ENCODE assay signal across 8 cellular contexts in genomic region chr10:15168781-15169554, GRCh38. TPM values are rescaled to one million over a fixed set of nuclear protein-coding genes. Genes with fewer than 3 reads are reported as not detected.
DNase-seq lines count a peak whose midpoint lies in the region; ATAC-seq, FAIRE-seq and TF ChIP-seq lines count a peak whose summit lies in the region.

No MANE protein-coding gene starts in this region.

- no peaks in the 10 kb centered on the region for H3K27me3 ChIP-seq in bronchial epithelial cell (ENCODE audit: control insufficient read depth, insufficient read depth, low read length)

- peak; percentile 19 for ATAC-seq in GM18520 (IDR thresholded peaks at IDR 0.05; ENCODE audit: unreplicated experiment)
- peak; percentile 42 for ATAC-seq in HG03066 (IDR thresholded peaks at IDR 0.05; ENCODE audit: low read depth, unreplicated experiment)

- peak; percentile 86 for DNase-seq in 8988T
- DNase-seq in NCI-H2171 treated with DMSO at 0.1 percent for 48 hours (lab: John Stamatoyannopoulos, UW) = peak; percentile 69
- DNase-seq in activated CD4-positive, CD25-positive, alpha-beta regulatory T cell (lab: John Stamatoyannopoulos, UW) = peak; percentile 94 to 97 (median 96)
- DNase-seq in bronchial epithelial cell (ENCODE audit: low read depth) = peak; percentile 64
- DNase-seq in inferior parietal cortex (ENCODE audit: extremely low spot score) = peak; percentile 77
- peak; percentile 95 to 96 for DNase-seq in stimulated activated CD4-positive, alpha-beta T cell treated with anti-CD3 and anti-CD28 coated beads, Interleukin-12 subunit alpha, Interleukin-12 subunit beta, amount 100 ng/mL, for 24 hours (ENCODE audit: low read depth in 2 of 2)

- no peak overlapping the region for H3K4me3 ChIP-seq in bronchial epithelial cell (ENCODE audit: low read depth, low read length)

- no peak for TF ChIP-seq CTCF in bronchial epithelial cell (IDR thresholded peaks at IDR 0.05; ENCODE audit: insufficient read depth, low read length, severe bottlenecking)

- H3K36me3 ChIP-seq in bronchial epithelial cell (ENCODE audit: control insufficient read depth, insufficient read depth, low read length) = no peaks in the 10 kb centered on the region

- no peak for FAIRE-seq in bronchial epithelial cell (lab: Jason Lieb, UNC)

RNA-seq across cellular contexts. Expression of gene NMT2, which starts 0.5 kb away (rescaled TPM):
- total RNA-seq in bronchial epithelial cell = 11.1 and 12.2 TPM in 2 replicates
